ENCODE assay signal across 30 cellular contexts in the genomic region with DNA sequence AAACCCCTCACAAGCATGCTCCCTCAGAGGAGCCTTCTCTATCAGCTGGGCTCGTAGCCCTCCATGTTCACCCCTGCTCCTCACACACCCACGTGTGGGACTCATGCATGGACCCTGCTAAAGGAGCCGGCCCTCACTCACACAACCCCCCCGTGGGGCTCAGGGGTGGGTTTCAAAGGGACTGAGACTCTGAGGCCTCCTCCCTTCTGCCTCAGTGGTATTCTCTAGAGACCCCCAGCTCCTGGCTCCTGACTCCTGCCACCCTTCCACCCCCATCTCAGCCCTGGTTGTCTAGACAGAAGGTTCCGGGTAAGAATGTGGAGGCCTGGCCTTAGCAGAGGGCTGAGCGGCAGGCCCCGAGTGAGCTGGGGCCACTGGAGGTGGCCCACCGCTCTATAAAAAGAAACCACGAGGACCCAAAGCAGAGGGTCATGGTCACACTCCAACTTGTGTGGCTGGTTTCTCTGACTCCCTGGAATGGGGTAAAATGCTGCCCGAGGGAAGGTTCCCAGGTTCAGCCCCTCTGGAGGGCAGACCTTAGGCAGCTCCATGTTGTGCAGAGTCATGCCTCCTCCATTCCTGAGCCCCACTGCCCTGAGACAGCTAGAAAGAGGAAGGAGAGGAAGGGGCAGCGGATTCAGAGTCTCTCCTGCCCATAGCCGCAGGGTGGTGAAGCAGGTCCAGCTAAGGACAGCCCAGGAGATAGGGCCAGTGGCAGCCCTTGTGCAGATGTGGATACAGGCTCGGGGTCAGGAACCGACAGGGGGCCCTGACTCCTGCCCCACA. TPM values are rescaled to one million over a fixed set of nuclear protein-coding genes. Genes with fewer than 3 reads are reported as not detected.
A peak's percentile ranks its signal among the peaks of the same experiment; 100 is the strongest.
DNase-seq lines count a peak whose midpoint lies in the region; ATAC-seq and TF ChIP-seq lines count a peak whose summit lies in the region.
"Had no signal": no experiment of that assay in that cellular context is flagged by ENCODE, and none has a peak within 500 bp of the region (broad histone marks: within the 10 kb centered on the region; RNA-seq: fewer than 3 reads in every experiment).

No MANE protein-coding gene starts in this region.

- no peak overlapping the region for H3K4ac ChIP-seq in mesenchymal stem cell (ENCODE audit: low read depth in 1 of 2, low read length in 2 of 2)

- peak overlapping the region; percentile 13 for H4K8ac ChIP-seq in mesenchymal stem cell (ENCODE audit: low read length)

- H3K27me3 ChIP-seq in mesenchymal stem cell (ENCODE audit: control insufficient read depth in 1 of 2, insufficient read depth in 1 of 2, low read length in 2 of 2), result no peaks in the 10 kb centered on the region
- H3K27me3 ChIP-seq in tibial artery, result no peaks in the 10 kb centered on the region
- H3K27me3 ChIP-seq: esophagus squamous epithelium, foreskin keratinocyte, heart right ventricle, right lobe of liver, SJSA1, spleen had no signal

- no peak overlapping the region for H3K14ac ChIP-seq in mesenchymal stem cell (ENCODE audit: low read length in 2 of 2)

- no peak overlapping the region for H2AFZ ChIP-seq in mesenchymal stem cell (ENCODE audit: low read depth, low read length)
- H2AFZ ChIP-seq: parathyroid adenoma had no signal

- H2BK5ac ChIP-seq in mesenchymal stem cell (ENCODE audit: low read depth, low read length, poor library complexity, severe bottlenecking), result no peak overlapping the region

- H3K23ac ChIP-seq in mesenchymal stem cell (ENCODE audit: low read length in 2 of 2), result no peak overlapping the region

- H2BK120ac ChIP-seq in mesenchymal stem cell (ENCODE audit: low read depth, low read length), result no peak overlapping the region

- H3K9me3 ChIP-seq in mesenchymal stem cell (ENCODE audit: control insufficient read depth, low read length), result no peaks in the 10 kb centered on the region
- no peaks in the 10 kb centered on the region for H3K9me3 ChIP-seq in tibial artery
- H3K9me3 ChIP-seq: Caco-2, esophagus squamous epithelium, heart right ventricle, right lobe of liver, SJSA1, spleen had no signal

- H3K4me1 ChIP-seq in mesenchymal stem cell (ENCODE audit: control insufficient read depth, insufficient read depth, low read depth, low read length) (peaks cover 19% of the 10 kb centered on the region), tibial artery (peaks cover 0 to 58% (median 46%) of the 10 kb centered on the region in 4 donors)
- H3K4me1 ChIP-seq: foreskin keratinocyte, right lobe of liver had no signal

- no peak for TF ChIP-seq CTCF in tibial artery (IDR thresholded peaks at IDR 0.05)

- no peak overlapping the region for H3K4me2 ChIP-seq in mesenchymal stem cell (ENCODE audit: low read length, poor library complexity, severe bottlenecking)

- H2BK15ac ChIP-seq in mesenchymal stem cell (ENCODE audit: low read depth, poor library complexity, severe bottlenecking), result no peak overlapping the region

- no peak overlapping the region for H3K4me3 ChIP-seq in mesenchymal stem cell (ENCODE audit: insufficient read depth in 1 of 2, low read depth in 1 of 2, low read length in 2 of 2)
- no peak overlapping the region for H3K4me3 ChIP-seq in tibial artery
- H3K4me3 ChIP-seq: esophagus squamous epithelium, heart right ventricle, right lobe of liver, SJSA1, spleen had no signal

- H3K79me1 ChIP-seq in mesenchymal stem cell (replicated peaks; ENCODE audit: low read length, poor library complexity, severe bottlenecking), result peaks cover 38% of the 10 kb centered on the region

- intact Hi-C loops in tibial artery (cut with DNase I; ENCODE audit: low total_unique reads), result no loop called here

- H4K91ac ChIP-seq in mesenchymal stem cell (ENCODE audit: low read length), result no peak overlapping the region

- DNase-seq in activated CD8-positive, alpha-beta memory T cell treated with anti-CD3 and anti-CD28 coated beads for 24 hours, result peak; percentile 51
- no peak for DNase-seq in activated CD8-positive, alpha-beta memory T cell treated with anti-CD3 and anti-CD28 coated beads, Interleukin-2, amount 50 U/mL, for 4 hours
- DNase-seq in mesenchymal stem cell (no peak), tibial artery (peak in 1 of 2 donors; percentile 48), left lobe of liver (ENCODE audit: low spot score) (no peak)
- DNase-seq: activated CD4-positive, alpha-beta T cell treated with anti-CD3 and anti-CD28 coated beads for 36 hours; activated CD8-positive, alpha-beta T cell treated with anti-CD3 and anti-CD28 coated beads, Interleukin-2, amount 10 ng/mL, durations not matched to agents 7 days and 5 days; activated T-cell treated with anti-CD3 and anti-CD28 coated beads, Interleukin-2, amount 50 U/mL, for 4 hours; Caco-2; central memory CD4-positive, alpha-beta T cell; DMS53; esophagus squamous epithelium; foreskin keratinocyte; HCEC 1CT; mammary epithelial cell; NCI-H146; right lobe of liver; stimulated activated CD4-positive, alpha-beta T cell treated with anti-CD3 and anti-CD28 coated beads, Interleukin-2, amount 100 ng/mL, for 24 hours; T-helper 9 cell had no signal

- ATAC-seq in GM18511 (IDR thresholded peaks at IDR 0.05; ENCODE audit: unreplicated experiment), result no peak
- no peak for ATAC-seq in GM21576 (IDR thresholded peaks at IDR 0.05; ENCODE audit: unreplicated experiment)
- no peak for ATAC-seq in left lobe of liver
- ATAC-seq: activated CD4-positive, alpha-beta T cell treated with anti-CD3 and anti-CD28 coated beads for 36 hours; activated CD8-positive, alpha-beta T cell treated with anti-CD3 and anti-CD28 coated beads, Interleukin-2, amount 10 ng/mL, durations not matched to agents 7 days and 5 days; activated T-cell treated with anti-CD3 and anti-CD28 coated beads, Interleukin-2, amount 50 U/mL, for 4 hours; foreskin keratinocyte; right lobe of liver had no signal

- H2AK5ac ChIP-seq in mesenchymal stem cell (ENCODE audit: low read length, severe bottlenecking), result no peak overlapping the region

- H3K36me3 ChIP-seq in mesenchymal stem cell (ENCODE audit: control insufficient read depth in 1 of 2, insufficient read depth in 2 of 2, low read depth in 1 of 2, low read length in 2 of 2), result peaks cover 39 to 55% of the 10 kb centered on the region in 2 experiments
- H3K36me3 ChIP-seq in tibial artery, result peaks cover 40 to 44% (median 41%) of the 10 kb centered on the region in 3 donors

- no peak overlapping the region for H3K9ac ChIP-seq in mesenchymal stem cell (ENCODE audit: low read length)
- H3K9ac ChIP-seq: parathyroid adenoma had no signal

- 96% methylated on average over 13 of the region's 14 CpGs for WGBS in mesenchymal stem cell

- peak overlapping the region; percentile 90 for H3K27ac ChIP-seq in angular gyrus (ENCODE audit: low read depth, low read length)
- H3K27ac ChIP-seq in mesenchymal stem cell (ENCODE audit: low read length, poor library complexity, severe bottlenecking), result no peak overlapping the region
- peak overlapping the region; percentile 5 to 7 for H3K27ac ChIP-seq in tibial artery
- H3K27ac ChIP-seq: 22Rv1, foreskin keratinocyte, parathyroid adenoma, right lobe of liver, SJSA1, spleen, VCaP had no signal

- H3K18ac ChIP-seq in mesenchymal stem cell (ENCODE audit: low read depth in 1 of 2, low read length in 2 of 2), result no peak overlapping the region

- H2BK12ac ChIP-seq in mesenchymal stem cell (ENCODE audit: low read length in 2 of 2), result no peak overlapping the region

RNA-seq across cellular contexts. Expression of a gene that starts 10.8 kb away (rescaled TPM):
- 56.6 TPM for polyA plus RNA-seq in mesenchymal stem cell (2013, experiment 1 of 2)
- 56.6 TPM for polyA plus RNA-seq in mesenchymal stem cell (2013, experiment 2 of 2)
- 12.2 TPM for total RNA-seq in left lobe of liver

RNA-seq across cellular contexts. Expression of a gene that starts 19.0 kb away (rescaled TPM):
- not detected for polyA plus RNA-seq in mesenchymal stem cell (2013, experiment 1 of 2)
- not detected for polyA plus RNA-seq in mesenchymal stem cell (2013, experiment 2 of 2)
- total RNA-seq in left lobe of liver, result not detected
- total RNA-seq: mammary epithelial cell, neural crest cell, SJSA1 had no signal

RNA-seq across cellular contexts. Expression of a gene that starts 28.9 kb away (rescaled TPM):
- 8.1 TPM for polyA plus RNA-seq in mesenchymal stem cell (2013, experiment 1 of 2)
- 8.2 TPM for polyA plus RNA-seq in mesenchymal stem cell (2013, experiment 2 of 2)
- total RNA-seq in left lobe of liver, result 1.5 TPM

RNA-seq across cellular contexts. Expression of a gene that starts 46.9 kb away (rescaled TPM):
- 0.01 TPM for polyA plus RNA-seq in mesenchymal stem cell (2013, experiment 1 of 2)
- 0.04 TPM for polyA plus RNA-seq in mesenchymal stem cell (2013, experiment 2 of 2)
- 1.7 TPM for total RNA-seq in left lobe of liver
- total RNA-seq: activated CD8-positive, alpha-beta T cell treated with anti-CD3 and anti-CD28 coated beads, Interleukin-2, amount 10 ng/mL, durations not matched to agents 7 days and 5 days; mammary epithelial cell; neural crest cell; SJSA1; spleen had no signal
- polyA plus RNA-seq: CD14-positive monocyte, foreskin keratinocyte had no signal
